Comparison of ENCODE assay signal across 8 cellular contexts in genomic region chrX:136162827-136163427, GRCh38. TPM values are rescaled to one million over a fixed set of nuclear protein-coding genes. Genes with fewer than 3 reads are reported as not detected.
DNase-seq lines count a peak whose midpoint lies in the region; ATAC-seq and TF ChIP-seq lines count a peak whose summit lies in the region.

No MANE protein-coding gene starts in this region.

- H3K36me3 Mint-ChIP-seq in activated T-helper 2 cell treated with anti-CD3 and anti-CD28 coated beads, Interferon-gamma antibody, Interleukin-2, Interleukin-4, amounts not matched to agents 10 μg/mL and 5 μg/mL and 100 μg/mL, durations not matched to agents 14 hours and 24 hours and 36 hours (ENCODE audit: low read depth) = no peaks in the 10 kb centered on the region

- no peak overlapping the region for H2AFZ ChIP-seq in OCI-LY7 (ENCODE audit: low read length)

- no peak overlapping the region for H3K27ac Mint-ChIP-seq in activated T-helper 2 cell treated with anti-CD3 and anti-CD28 coated beads, Interferon-gamma antibody, Interleukin-2, Interleukin-4, amounts not matched to agents 10 μg/mL and 5 μg/mL and 100 μg/mL, durations not matched to agents 14 hours and 24 hours and 36 hours

- TF ChIP-seq POLR2A in heart left ventricle (IDR thresholded peaks at IDR 0.05) = no peak
- no peak for TF ChIP-seq POLR2A in gastrocnemius medialis (IDR thresholded peaks at IDR 0.05)

- CTCF ChIA-PET in HEK293 (lab: Yijun Ruan, JAX) = interaction anchor here (0.5 to 7.5 kb wide), 27 partner anchors 8 to 490 kb away, joined by 3 to 92 read pairs (median 5); no protein-coding TSS in a partner anchor
- CTCF ChIA-PET in OCI-LY7 (lab: Charles Lee; ENCODE audit: unreplicated experiment) = interaction anchor here (2.6 kb wide), 1 partner anchor 134 kb away, joined by 14 read pairs; no protein-coding TSS in a partner anchor

- H3K27me3 ChIP-seq in heart left ventricle (peaks cover 0 to 8% (median 0%) of the 10 kb centered on the region in 9 donors), gastrocnemius medialis (no peaks in the 10 kb centered on the region)

- no peaks in the 10 kb centered on the region for H3K9me2 ChIP-seq in OCI-LY7 (ENCODE audit: insufficient read depth, low read length)

- peaks cover 2% of the 10 kb centered on the region for H3K4me1 Mint-ChIP-seq in activated T-helper 2 cell treated with anti-CD3 and anti-CD28 coated beads, Interferon-gamma antibody, Interleukin-2, Interleukin-4, amounts not matched to agents 10 μg/mL and 5 μg/mL and 100 μg/mL, durations not matched to agents 14 hours and 24 hours and 36 hours (ENCODE audit: low read depth)

- H3K9me3 Mint-ChIP-seq in activated T-helper 2 cell treated with anti-CD3 and anti-CD28 coated beads, Interferon-gamma antibody, Interleukin-2, Interleukin-4, amounts not matched to agents 10 μg/mL and 5 μg/mL and 100 μg/mL, durations not matched to agents 14 hours and 24 hours and 36 hours = no peaks in the 10 kb centered on the region

- no peaks in the 10 kb centered on the region for H3K79me2 ChIP-seq in OCI-LY7 (ENCODE audit: insufficient read depth, low read depth, low read length)

- in situ Hi-C loops in gastrocnemius medialis (cut with MboI; ENCODE audit: low sequenced_read_pairs in 4 of 4) = loop anchor here (5.0 to 25.0 kb wide), 7 partner anchors 52 to 136 kb away; partner anchors contain the start of gene MAP7D3 (in 1 of the 4)

- no TSS peak for BruUV-seq in OCI-LY7 (replicated peaks; lab: Mats Ljungman, UMichigan)

- H3K9me3 ChIP-seq in HEK293 (ENCODE audit: control insufficient read depth, insufficient read depth, low read depth, low read length) (no peaks in the 10 kb centered on the region), OCI-LY7 (ENCODE audit: low read length) (no peaks in the 10 kb centered on the region), heart left ventricle (no peaks in the 10 kb centered on the region), gastrocnemius medialis (no peaks in the 10 kb centered on the region)

- POLR2A ChIA-PET in HEK293 (lab: Yijun Ruan, JAX) = interaction anchor here (1.0 to 2.3 kb wide), 2 partner anchors 31 to 134 kb away, joined by 3 to 16 read pairs; no protein-coding TSS in a partner anchor
- POLR2A ChIA-PET in OCI-LY7 (lab: Charles Lee) = interaction anchor here (1.0 kb wide), 1 partner anchor 137 kb away, joined by 3 read pairs; no protein-coding TSS in a partner anchor

- no peak overlapping the region for H3K4me3 Mint-ChIP-seq in activated T-helper 2 cell treated with anti-CD3 and anti-CD28 coated beads, Interferon-gamma antibody, Interleukin-2, Interleukin-4, amounts not matched to agents 10 μg/mL and 5 μg/mL and 100 μg/mL, durations not matched to agents 14 hours and 24 hours and 36 hours (ENCODE audit: low read depth)

- intact Hi-C loops in OCI-LY7 (cut with micrococcal nuclease; ENCODE audit: unreplicated experiment) (loop anchor here (2.0 to 5.0 kb wide), 2 partner anchors 104 to 134 kb away; no protein-coding TSS in a partner anchor), heart left ventricle (cut with DNase I) (loop anchor here (1.0 to 10.0 kb wide), 9 partner anchors 99 to 412 kb away; no protein-coding TSS in a partner anchor), gastrocnemius medialis (cut with DNase I; ENCODE audit: low total_unique reads) (loop anchor here (1.0 to 10.0 kb wide), 2 partner anchors 135 to 412 kb away; no protein-coding TSS in a partner anchor)
- intact Hi-C loops in activated T-helper 2 cell treated with anti-CD3 and anti-CD28 coated beads, Interferon-gamma antibody, Interleukin-2, Interleukin-4, amounts not matched to agents 10 μg/mL and 5 μg/mL and 100 μg/mL, durations not matched to agents 14 hours and 24 hours and 36 hours (cut with micrococcal nuclease) = loop anchor here (1.0 kb wide), 1 partner anchor 135 kb away; no protein-coding TSS in a partner anchor

- H3K4me1 ChIP-seq in HEK293 (ENCODE audit: control insufficient read depth, insufficient read depth, low read length) (peaks cover 2% of the 10 kb centered on the region; the same call in 1 of the 2 replicates), OCI-LY7 (ENCODE audit: insufficient read depth, low read length, poor library complexity, severe bottlenecking) (peaks cover 2% of the 10 kb centered on the region), heart left ventricle (peaks cover 0 to 76% (median 12%) of the 10 kb centered on the region in 12 donors), gastrocnemius medialis (peaks cover 6 to 8% of the 10 kb centered on the region in 2 donors)

- ATAC-seq in heart left ventricle (peak; percentile 41 to 80 (median 78)), gastrocnemius medialis (peak; percentile 61 to 79), GM19452 (IDR thresholded peaks at IDR 0.05; ENCODE audit: unreplicated experiment) (no peak), HG02678 (IDR thresholded peaks at IDR 0.05; ENCODE audit: unreplicated experiment) (no peak)

- H3K27ac ChIP-seq in HEK293 (ENCODE audit: extremely low read depth, low read depth, low read length) (no peak overlapping the region), OCI-LY7 (ENCODE audit: low read depth, low read length, poor library complexity, severe bottlenecking) (no peak overlapping the region), heart left ventricle (peak overlapping the region in 10 of 12 donors; percentile 9 to 87 (median 56)), gastrocnemius medialis (peak overlapping the region; percentile 10 to 35 (median 16))

- H3K36me3 ChIP-seq in HEK293 (ENCODE audit: control insufficient read depth in 2 of 2, insufficient read depth in 1 of 2, low read length in 2 of 2) (no peaks in the 10 kb centered on the region; a peak in 1 of 3 replicates), OCI-LY7 (ENCODE audit: insufficient read depth, low read length) (no peaks in the 10 kb centered on the region), heart left ventricle (no peaks in the 10 kb centered on the region), gastrocnemius medialis (no peaks in the 10 kb centered on the region)

- H3K4me3 ChIP-seq in HEK293 (ENCODE audit: low read depth, low read length) (no peak overlapping the region), OCI-LY7 (ENCODE audit: low read depth, low read length, poor library complexity, severe bottlenecking) (no peak overlapping the region), heart left ventricle (peak overlapping the region in 1 of 12 donors; percentile 0), gastrocnemius medialis (no peak overlapping the region)

- H3K4me2 ChIP-seq in OCI-LY7 (ENCODE audit: low read length) = no peak overlapping the region

- WGBS in heart left ventricle, 4 donors = 19 to 27% (median 25%) methylated on average over 8 of the region's 8 CpGs

- peak; percentile 84 for TF ChIP-seq CTCF in HEK293 (tag by site-specific recombination; IDR thresholded peaks at IDR 0.05)
- peak; percentile 74 for TF ChIP-seq CTCF in OCI-LY7 (conservative IDR thresholded peaks at IDR 0.05; ENCODE audit: low read length)
- TF ChIP-seq CTCF in heart left ventricle (IDR thresholded peaks at IDR 0.05) = peak; percentile 47 to 78 (median 66)
- TF ChIP-seq CTCF in gastrocnemius medialis (IDR thresholded peaks at IDR 0.05 in 4 of 5, conservative IDR thresholded peaks at IDR 0.05 in 1 of 5) = peak; percentile 51 to 75 (median 74)

- H3K27me3 Mint-ChIP-seq in activated T-helper 2 cell treated with anti-CD3 and anti-CD28 coated beads, Interferon-gamma antibody, Interleukin-2, Interleukin-4, amounts not matched to agents 10 μg/mL and 5 μg/mL and 100 μg/mL, durations not matched to agents 14 hours and 24 hours and 36 hours (ENCODE audit: low read depth) = no peaks in the 10 kb centered on the region

- DNase-seq in ELR (ENCODE audit: low read depth) = peak; percentile 66
- peak; percentile 42 for DNase-seq in OCI-LY7 (ENCODE audit: low spot score)
- peak; percentile 15 for DNase-seq in activated T-helper 2 cell treated with anti-CD3 and anti-CD28 coated beads, Interferon-gamma antibody, Interleukin-2, Interleukin-4, amounts not matched to agents 10 μg/mL and 5 μg/mL and 100 μg/mL, durations not matched to agents 14 hours and 24 hours and 36 hours (ENCODE audit: low spot score)
- DNase-seq in heart left ventricle = peak; percentile 47 to 70 (median 63)
- peak in 1 of 2 donors; percentile 51 for DNase-seq in gastrocnemius medialis

- H4K20me1 ChIP-seq in OCI-LY7 (ENCODE audit: insufficient read depth, low read length) = no peaks in the 10 kb centered on the region

TF ChIP-seq in HEK293, 187 proteins besides CTCF, POLR2A, EP300 and RAD21 (continues in another document):
- TF ChIP-seq ZNF654 (tag by site-specific recombination; IDR thresholded peaks at IDR 0.05; ENCODE audit: low read depth) = peak; percentile 76
- TF ChIP-seq ZSCAN30 (tag by site-specific recombination; IDR thresholded peaks at IDR 0.05) = peak; percentile 20; the same call in 1 of the 2 replicates
- TF ChIP-seq KLF1 (tag by site-specific recombination; IDR thresholded peaks at IDR 0.05) = peak; percentile 82
- TF ChIP-seq SCRT2 (tag by site-specific recombination; IDR thresholded peaks at IDR 0.05) = peak; percentile 58; the same call in 1 of the 2 replicates
- TF ChIP-seq ZNF501 (tag by site-specific recombination; IDR thresholded peaks at IDR 0.05) = no peak
- TF ChIP-seq ZNF580 (tag by site-specific recombination; IDR thresholded peaks at IDR 0.05) = no peak
- TF ChIP-seq ZNF510 (tag by site-specific recombination; IDR thresholded peaks at IDR 0.05; ENCODE audit: insufficient replicate concordance) = no peak
- no peak for TF ChIP-seq OSR2 (tag by site-specific recombination; IDR thresholded peaks at IDR 0.05)
- TF ChIP-seq BCL11B (tag by site-specific recombination; IDR thresholded peaks at IDR 0.05; ENCODE audit: low read depth) = no peak
- peak; percentile 82 for TF ChIP-seq KLF8 (tag by site-specific recombination; IDR thresholded peaks at IDR 0.05)
- 0 out of 2 replicates have a peak, but pooled peaks have one; percentile 17 for TF ChIP-seq ZNF629 (tag by site-specific recombination; IDR thresholded peaks at IDR 0.05)
- peak; percentile 55; the same call in 1 of the 2 replicates for TF ChIP-seq ZNF2 (tag by site-specific recombination; IDR thresholded peaks at IDR 0.05)
- no peak for TF ChIP-seq ZBTB20 (tag by site-specific recombination; IDR thresholded peaks at IDR 0.05)
- TF ChIP-seq ZBTB17 (tag by site-specific recombination; IDR thresholded peaks at IDR 0.05) = peak; percentile 93

RNA-seq across cellular contexts. Expression of gene FHL1, which starts 15.6 kb away (rescaled TPM):
- total RNA-seq in OCI-LY7 (2014; rRNA removed; shearing (Covaris generic)) = 0.21 TPM in 1 of 2 replicates, not detected in the other
- total RNA-seq in OCI-LY7 (2022) (1.4 and 2.2 TPM in 2 replicates), heart left ventricle (1,000 to 10,000 TPM; 1,446 to 4,800 (median 2,127) TPM), gastrocnemius medialis (1,000 to 10,000 TPM; 2,023 to 8,069 (median 7,102) TPM)
- total RNA-seq in activated T-helper 2 cell treated with anti-CD3 and anti-CD28 coated beads, Interferon-gamma antibody, Interleukin-2, Interleukin-4, amounts not matched to agents 10 μg/mL and 5 μg/mL and 100 μg/mL, durations not matched to agents 14 hours and 24 hours and 36 hours = 4.5 and 8.1 TPM in 2 replicates
- 1,000 to 10,000 TPM; 1,119 to 4,064 TPM for polyA plus RNA-seq in heart left ventricle

Comparison
In these comparisons a context has a peak if more than half of its experiments do, and no peak if none do; other contexts are left out.
1. H3K27ac ChIP-seq: peak in heart left ventricle (10 of 12) and gastrocnemius medialis (4 of 4); none in HEK293 (single experiment) and OCI-LY7 (single experiment).
2. ATAC-seq: peak in heart left ventricle (4 of 4) and gastrocnemius medialis (2 of 2); none in GM19452 (single experiment) and HG02678 (single experiment).
3. RNA of gene FHL1, which starts 15.6 kb away (total RNA-seq): 2,023 to 8,069 TPM in gastrocnemius medialis and 1,446 to 4,800 TPM in heart left ventricle; 4.5 to 8.1 TPM in activated T-helper 2 cell treated with anti-CD3 and anti-CD28 coated beads, Interferon-gamma antibody, Interleukin-2, Interleukin-4, amounts not matched to agents 10 μg/mL and 5 μg/mL and 100 μg/mL, durations not matched to agents 14 hours and 24 hours and 36 hours and 0.21 to 2.2 TPM in OCI-LY7; every median in the first group is over 100 times any median in the second.
4. Peak in every context shown above with its lines, with median percentiles within 50 percentile points of each other: CTCF ChIP-seq.